8 cellular contexts compared by ENCODE assay signal in the genomic region with DNA sequence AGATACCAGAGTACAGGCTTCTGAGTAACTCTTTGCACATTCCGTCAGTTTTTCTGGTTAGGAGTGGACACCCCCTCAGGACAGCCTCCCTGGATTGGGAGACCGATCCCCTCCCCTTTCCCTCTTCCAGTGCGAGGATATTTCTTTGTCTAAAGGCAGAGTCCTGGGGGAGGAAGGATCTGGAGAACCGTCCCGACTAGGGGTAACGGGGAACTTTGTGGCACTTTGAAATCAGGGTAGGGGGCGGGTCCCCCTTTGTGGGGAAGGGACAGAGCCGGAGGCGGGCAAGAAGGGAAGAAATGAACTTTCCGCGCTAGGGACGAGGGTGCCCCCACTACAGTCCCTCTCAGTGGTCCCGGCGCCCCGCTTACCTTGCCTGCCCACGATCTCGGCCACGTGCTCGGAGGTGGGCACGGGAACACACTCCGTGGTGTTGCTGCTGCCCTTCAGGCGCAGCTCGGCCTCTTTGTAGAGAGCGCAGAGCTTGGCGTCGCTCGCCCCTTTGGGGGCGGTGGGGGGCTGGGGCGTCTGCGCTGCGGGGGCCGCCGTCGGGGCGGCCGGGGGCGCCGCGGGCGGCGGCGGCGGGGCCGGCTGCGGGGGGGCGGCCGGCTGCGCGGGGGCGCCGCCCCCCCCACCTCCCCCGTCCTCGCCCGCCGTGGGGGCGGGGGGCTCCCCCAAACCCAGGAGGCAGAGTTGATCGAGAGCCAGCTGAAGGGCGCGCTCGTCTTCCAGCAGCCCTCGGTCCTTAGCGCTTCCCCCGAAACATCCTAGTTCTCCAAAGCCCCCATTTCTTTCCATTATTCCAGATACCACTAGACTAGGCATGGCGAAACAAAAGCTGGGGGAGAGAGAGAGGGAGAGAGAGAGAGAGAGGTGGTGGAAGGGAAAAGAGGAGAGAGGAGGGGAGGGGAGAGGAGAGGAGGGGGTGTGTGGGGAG. TPM values are rescaled to one million over a fixed set of nuclear protein-coding genes. Genes with fewer than 3 reads are reported as not detected.
A peak's percentile ranks its signal among the peaks of the same experiment; 100 is the strongest.
DNase-seq lines count a peak whose midpoint lies in the region; ATAC-seq, FAIRE-seq and TF ChIP-seq lines count a peak whose summit lies in the region.

No MANE protein-coding gene starts in this region.

- TF ChIP-seq RAD21 in HepG2 (CRISPR knock-in tag; IDR thresholded peaks at IDR 0.05) = no peak

- no peak overlapping the region for H2AFZ ChIP-seq in HepG2 (ENCODE audit: low read length)

- peak overlapping the region; percentile 86 for H3K4me3 Mint-ChIP-seq in activated naive CD4-positive, alpha-beta T cell treated with anti-CD3 and anti-CD28 coated beads, Interleukin-2, amount 50 U/mL, for 24 hours
- peak overlapping the region; percentile 57 for H3K4me3 Mint-ChIP-seq in activated CD8-positive, alpha-beta T cell treated with anti-CD3 and anti-CD28 coated beads, Interleukin-2, amount 10 ng/mL, durations not matched to agents 7 days and 5 days

- POLR2A ChIA-PET in activated CD8-positive, alpha-beta T cell treated with anti-CD3 and anti-CD28 coated beads, Interleukin-2, amount 10 ng/mL, durations not matched to agents 7 days and 5 days (lab: Charles Lee) = no interaction called here
- POLR2A ChIA-PET in HepG2 (lab: Yijun Ruan, JAX) = interaction anchor here (0.5 to 1.4 kb wide), 2 partner anchors 40 to 137 kb away, joined by 3 read pairs; no protein-coding TSS in a partner anchor

- H3K4me1 ChIP-seq in HepG2 (ENCODE audit: insufficient read depth, low read length) (peaks cover 61% of the 10 kb centered on the region), uterus (no peaks in the 10 kb centered on the region)

- H3K9me3 ChIP-seq in HepG2 (ENCODE audit: low read length) (no peaks in the 10 kb centered on the region), uterus (no peaks in the 10 kb centered on the region)

- peaks cover 23% of the 10 kb centered on the region for H3K79me2 ChIP-seq in HepG2 (ENCODE audit: insufficient read depth, low read length)

- H3K27ac ChIP-seq in HepG2 (ENCODE audit: extremely low read length, insufficient read depth, low read length) = peak overlapping the region; percentile 43
- peak overlapping the region; percentile 75 to 85 for H3K27ac ChIP-seq in uterus

- H3K9ac ChIP-seq in HepG2 (ENCODE audit: insufficient read depth, low read depth, low read length) = peak overlapping the region; percentile 77

- DNase-seq in activated naive CD4-positive, alpha-beta T cell (lab: John Stamatoyannopoulos, UW) = no peak
- no peak for DNase-seq in activated CD8-positive, alpha-beta T cell treated with anti-CD3 and anti-CD28 coated beads, Interleukin-2, amount 10 ng/mL, durations not matched to agents 7 days and 5 days
- DNase-seq in HepG2 (ENCODE audit: low spot score) = no peak
- DNase-seq in uterus = no peak
- DNase-seq in DMS114 treated with DMSO at 0.1 percent for 48 hours (lab: John Stamatoyannopoulos, UW; ENCODE audit: unreplicated experiment) = no peak

- peaks cover 15% of the 10 kb centered on the region for H3K4me1 Mint-ChIP-seq in activated naive CD4-positive, alpha-beta T cell treated with anti-CD3 and anti-CD28 coated beads, Interleukin-2, amount 50 U/mL, for 24 hours
- H3K4me1 Mint-ChIP-seq in activated CD8-positive, alpha-beta T cell treated with anti-CD3 and anti-CD28 coated beads, Interleukin-2, amount 10 ng/mL, durations not matched to agents 7 days and 5 days (ENCODE audit: low read depth) = peaks cover 7% of the 10 kb centered on the region

- in situ Hi-C loops in HepG2 (cut with HindIII; ENCODE audit: extremely low pct_ligation_motif_present, low pct_unique_long_range_greater_than_20kb) = no loop called here

- TF ChIP-seq POLR2A in HepG2 (IDR thresholded peaks at IDR 0.05; ENCODE audit: insufficient read depth in 1 of 2, low read depth in 2 of 2, low read length in 2 of 2) (no peak), uterus (IDR thresholded peaks at IDR 0.05) (no peak)

- CTCF ChIA-PET in activated CD8-positive, alpha-beta T cell treated with anti-CD3 and anti-CD28 coated beads, Interleukin-2, amount 10 ng/mL, durations not matched to agents 7 days and 5 days (lab: Charles Lee) = no interaction called here
- CTCF ChIA-PET in HepG2 (lab: Yijun Ruan, JAX; ENCODE audit: low intra/inter-chr PET ratio, low total read pairs) = no interaction called here

- 4% methylated on average over 22 of the region's 64 CpGs for WGBS in HepG2 (ENCODE audit: low lambda C conversion rate)

- H3K36me3 ChIP-seq in HepG2 (replicated peaks in 1 of 2; ENCODE audit: control insufficient read depth in 1 of 2, insufficient read depth in 2 of 2, low read length in 2 of 2) = peaks cover 3 to 7% of the 10 kb centered on the region in 2 experiments; a peak in 3 of 5 replicates
- no peaks in the 10 kb centered on the region for H3K36me3 ChIP-seq in uterus

- intact Hi-C loops in HepG2 (cut with micrococcal nuclease; ENCODE audit: unreplicated experiment) = loop anchor here (5.0 kb wide), 1 partner anchor 954 kb away; a partner anchor contains a TSS
- intact Hi-C loops in uterus (cut with DNase I; ENCODE audit: low total_unique reads) = no loop called here

- H3K4me3 ChIP-seq in HepG2 (replicated peaks in 1 of 3; ENCODE audit: insufficient read depth in 1 of 3, low read depth in 2 of 3, low read length in 3 of 3) (peak overlapping the region; percentile 88 to 94 (median 89)), uterus (peak overlapping the region; percentile 79 to 97)

- FAIRE-seq in HepG2 (lab: Jason Lieb, UNC) = no peak

- H3K9me3 Mint-ChIP-seq in activated naive CD4-positive, alpha-beta T cell treated with anti-CD3 and anti-CD28 coated beads, Interleukin-2, amount 50 U/mL, for 24 hours = no peaks in the 10 kb centered on the region
- H3K9me3 Mint-ChIP-seq in activated CD8-positive, alpha-beta T cell treated with anti-CD3 and anti-CD28 coated beads, Interleukin-2, amount 10 ng/mL, durations not matched to agents 7 days and 5 days (ENCODE audit: insufficient read depth) = no peaks in the 10 kb centered on the region

- H3K4me2 ChIP-seq in HepG2 (ENCODE audit: low read depth, low read length) = peak overlapping the region; percentile 97

- peaks cover 7% of the 10 kb centered on the region for H3K27me3 Mint-ChIP-seq in activated naive CD4-positive, alpha-beta T cell treated with anti-CD3 and anti-CD28 coated beads, Interleukin-2, amount 50 U/mL, for 24 hours
- peaks cover 57% of the 10 kb centered on the region for H3K27me3 Mint-ChIP-seq in activated CD8-positive, alpha-beta T cell treated with anti-CD3 and anti-CD28 coated beads, Interleukin-2, amount 10 ng/mL, durations not matched to agents 7 days and 5 days (ENCODE audit: low read depth)

- no peak for TF ChIP-seq CTCF in HepG2 (CRISPR knock-in tag; IDR thresholded peaks at IDR 0.05)
- TF ChIP-seq CTCF in uterus (IDR thresholded peaks at IDR 0.05) = no peak

- H4K20me1 ChIP-seq in HepG2 (ENCODE audit: insufficient read depth, low read length) = peaks cover 2% of the 10 kb centered on the region; the same call in 1 of the 2 replicates

- no TSS peak for BruUV-seq in HepG2 (replicated peaks; lab: Mats Ljungman, UMichigan)

- H3K27ac Mint-ChIP-seq in activated naive CD4-positive, alpha-beta T cell treated with anti-CD3 and anti-CD28 coated beads, Interleukin-2, amount 50 U/mL, for 24 hours = no peak overlapping the region
- H3K27ac Mint-ChIP-seq in activated CD8-positive, alpha-beta T cell treated with anti-CD3 and anti-CD28 coated beads, Interleukin-2, amount 10 ng/mL, durations not matched to agents 7 days and 5 days = no peak overlapping the region

- H3K27me3 ChIP-seq in HepG2 (ENCODE audit: control insufficient read depth in 1 of 2, insufficient read depth in 2 of 2, low read length in 2 of 2) = no peaks in the 10 kb centered on the region; a peak in 1 of 5 replicates
- H3K27me3 ChIP-seq in uterus = no peaks in the 10 kb centered on the region

- ATAC-seq in activated CD8-positive, alpha-beta T cell treated with anti-CD3 and anti-CD28 coated beads, Interleukin-2, amount 10 ng/mL, durations not matched to agents 7 days and 5 days = no peak
- ATAC-seq in HepG2 (no peak), HG03025 (IDR thresholded peaks at IDR 0.05; ENCODE audit: low FRiP score, unreplicated experiment) (no peak), HG02588 (IDR thresholded peaks at IDR 0.05; ENCODE audit: unreplicated experiment) (no peak)

- no peaks in the 10 kb centered on the region for H3K36me3 Mint-ChIP-seq in activated naive CD4-positive, alpha-beta T cell treated with anti-CD3 and anti-CD28 coated beads, Interleukin-2, amount 50 U/mL, for 24 hours
- no peaks in the 10 kb centered on the region for H3K36me3 Mint-ChIP-seq in activated CD8-positive, alpha-beta T cell treated with anti-CD3 and anti-CD28 coated beads, Interleukin-2, amount 10 ng/mL, durations not matched to agents 7 days and 5 days (ENCODE audit: low read depth)

- no peak for TF ChIP-seq EP300 in HepG2 (IDR thresholded peaks at IDR 0.05; ENCODE audit: low read depth in 2 of 2, low read length in 2 of 2)
- TF ChIP-seq EP300 in HepG2 (CRISPR knock-in tag; IDR thresholded peaks at IDR 0.05; ENCODE audit: borderline replicate concordance) = no peak

RNA-seq across cellular contexts. Expression of a gene that starts 0.8 kb away (rescaled TPM):
- total RNA-seq in activated CD8-positive, alpha-beta T cell treated with anti-CD3 and anti-CD28 coated beads, Interleukin-2, amount 10 ng/mL, durations not matched to agents 7 days and 5 days = under 1 TPM; 0.05 TPM
- total RNA-seq in HepG2 (2016; rRNA removed; fragmentation: Illumina TruSeq; extraction: Trizol) = 7.6 TPM in 2 replicates
- total RNA-seq in HepG2 (2016; cell fraction: cytosol; rRNA removed; fragmentation: Illumina TruSeq; extraction: Trizol; ENCODE audit: low read depth) = 1.4 and 2.5 TPM in 2 replicates
- total RNA-seq in HepG2 (2016; cell fraction: insoluble cytoplasmic fraction; rRNA removed; fragmentation: Illumina TruSeq; extraction: Trizol) = 5.3 and 7.9 TPM in 2 replicates
- total RNA-seq in HepG2 (2016; cell fraction: membrane; rRNA removed; fragmentation: Illumina TruSeq; extraction: Trizol) = 4.5 and 7.8 TPM in 2 replicates
- 6.2 and 7.5 TPM in 2 replicates for total RNA-seq in HepG2 (2016; cell fraction: nucleus; rRNA removed; fragmentation: Illumina TruSeq; extraction: Trizol)
- polyA plus RNA-seq in HepG2 (2011; rRNA removed) = 9.0 and 9.1 TPM in 2 replicates
- 7.3 and 8.1 TPM in 2 replicates for polyA plus RNA-seq in HepG2 (2011; cell fraction: cytosol; rRNA removed)
- polyA plus RNA-seq in HepG2 (2011; cell fraction: nucleus; rRNA removed) = 11.9 and 12.9 TPM in 2 replicates
- 4.3 and 9.1 TPM in 2 replicates for polyA plus RNA-seq in HepG2 (2012)
- polyA plus RNA-seq in HepG2 (2016; cell fraction: cytosol; fragmentation: Illumina TruSeq; extraction: Trizol; ENCODE audit: low read depth) = 2.9 and 3.3 TPM in 2 replicates
- polyA plus RNA-seq in HepG2 (2016; cell fraction: insoluble cytoplasmic fraction; fragmentation: Illumina TruSeq; extraction: Trizol; ENCODE audit: low read depth) = 10.7 and 11.1 TPM in 2 replicates
- polyA plus RNA-seq in HepG2 (2016; cell fraction: membrane; fragmentation: Illumina TruSeq; extraction: Trizol; ENCODE audit: low read depth) = 4.7 and 6.0 TPM in 2 replicates
- polyA plus RNA-seq in HepG2 (2016; cell fraction: nucleus; fragmentation: Illumina TruSeq; extraction: Trizol; ENCODE audit: insufficient read depth, low read depth) = 14.7 and 15.4 TPM in 2 replicates
- 2.3 and 13.0 TPM in 2 replicates for polyA minus RNA-seq in HepG2 (2011; rRNA and poly(A)+ RNA removed; ENCODE audit: low replicate concordance)
- 10.6 and 11.8 TPM in 2 replicates for polyA minus RNA-seq in HepG2 (2011; cell fraction: cytosol; rRNA and poly(A)+ RNA removed)
- polyA minus RNA-seq in HepG2 (2011; cell fraction: nucleus; rRNA and poly(A)+ RNA removed) = 4.1 and 6.2 TPM in 2 replicates
- total RNA-seq in uterus = 10 to 100 TPM in 1 of 4 donors, 1 to 10 TPM in 1, under 1 TPM in 2; 0.29 to 13.3 (median 2.0) TPM

RNA-seq across cellular contexts. Expression of a gene that starts 20.5 kb away (rescaled TPM):
- total RNA-seq in activated CD8-positive, alpha-beta T cell treated with anti-CD3 and anti-CD28 coated beads, Interleukin-2, amount 10 ng/mL, durations not matched to agents 7 days and 5 days = under 1 TPM in 1 of 2 experiments, not detected in 1; 0.50 TPM
- 0.20 TPM in 1 of 2 replicates, not detected in the other for total RNA-seq in HepG2 (2016; rRNA removed; fragmentation: Illumina TruSeq; extraction: Trizol)
- total RNA-seq in HepG2 (2016; cell fraction: cytosol; rRNA removed; fragmentation: Illumina TruSeq; extraction: Trizol; ENCODE audit: low read depth) = not detected in 2 replicates
- 0.17 TPM in 1 of 2 replicates, not detected in the other for total RNA-seq in HepG2 (2016; cell fraction: insoluble cytoplasmic fraction; rRNA removed; fragmentation: Illumina TruSeq; extraction: Trizol)
- 0.17 TPM in 1 of 2 replicates, not detected in the other for total RNA-seq in HepG2 (2016; cell fraction: membrane; rRNA removed; fragmentation: Illumina TruSeq; extraction: Trizol)
- not detected in 2 replicates for total RNA-seq in HepG2 (2016; cell fraction: nucleus; rRNA removed; fragmentation: Illumina TruSeq; extraction: Trizol)
- 0.12 and 0.22 TPM in 2 replicates for polyA plus RNA-seq in HepG2 (2011; rRNA removed)
- polyA plus RNA-seq in HepG2 (2011; cell fraction: cytosol; rRNA removed) = 0.12 and 0.21 TPM in 2 replicates
- 0.33 and 0.37 TPM in 2 replicates for polyA plus RNA-seq in HepG2 (2011; cell fraction: nucleus; rRNA removed)
- 0.33 and 0.34 TPM in 2 replicates for polyA plus RNA-seq in HepG2 (2012)
- polyA plus RNA-seq in HepG2 (2016; cell fraction: cytosol; fragmentation: Illumina TruSeq; extraction: Trizol; ENCODE audit: low read depth) = not detected in 2 replicates
- polyA plus RNA-seq in HepG2 (2016; cell fraction: insoluble cytoplasmic fraction; fragmentation: Illumina TruSeq; extraction: Trizol; ENCODE audit: low read depth) = not detected in 2 replicates
- not detected in 2 replicates for polyA plus RNA-seq in HepG2 (2016; cell fraction: membrane; fragmentation: Illumina TruSeq; extraction: Trizol; ENCODE audit: low read depth)
- polyA plus RNA-seq in HepG2 (2016; cell fraction: nucleus; fragmentation: Illumina TruSeq; extraction: Trizol; ENCODE audit: insufficient read depth, low read depth) = not detected in 2 replicates
- polyA minus RNA-seq in HepG2 (2011; rRNA and poly(A)+ RNA removed; ENCODE audit: low replicate concordance) = not detected in 2 replicates
- polyA minus RNA-seq in HepG2 (2011; cell fraction: cytosol; rRNA and poly(A)+ RNA removed) = not detected in 2 replicates
- polyA minus RNA-seq in HepG2 (2011; cell fraction: nucleus; rRNA and poly(A)+ RNA removed) = not detected in 2 replicates
- 1 to 10 TPM in 2 of 4 donors, not detected in 2; 5.0 to 5.5 TPM for total RNA-seq in uterus

RNA-seq across cellular contexts. Expression of a gene that starts 26.9 kb away (rescaled TPM):
- 10 to 100 TPM; 72.4 to 74.1 TPM for total RNA-seq in activated CD8-positive, alpha-beta T cell treated with anti-CD3 and anti-CD28 coated beads, Interleukin-2, amount 10 ng/mL, durations not matched to agents 7 days and 5 days
- total RNA-seq in HepG2 (2016; rRNA removed; fragmentation: Illumina TruSeq; extraction: Trizol) (66.4 and 84.0 TPM in 2 replicates), uterus (10 to 100 TPM; 17.3 to 97.6 (median 38.1) TPM)
- 39.6 and 58.1 TPM in 2 replicates for total RNA-seq in HepG2 (2016; cell fraction: cytosol; rRNA removed; fragmentation: Illumina TruSeq; extraction: Trizol; ENCODE audit: low read depth)
- 68.2 and 78.9 TPM in 2 replicates for total RNA-seq in HepG2 (2016; cell fraction: insoluble cytoplasmic fraction; rRNA removed; fragmentation: Illumina TruSeq; extraction: Trizol)
- 45.1 and 68.3 TPM in 2 replicates for total RNA-seq in HepG2 (2016; cell fraction: membrane; rRNA removed; fragmentation: Illumina TruSeq; extraction: Trizol)
- total RNA-seq in HepG2 (2016; cell fraction: nucleus; rRNA removed; fragmentation: Illumina TruSeq; extraction: Trizol) = 22.4 and 23.2 TPM in 2 replicates
- 36.5 and 44.9 TPM in 2 replicates for polyA plus RNA-seq in HepG2 (2011; rRNA removed)
- 45.1 and 65.7 TPM in 2 replicates for polyA plus RNA-seq in HepG2 (2011; cell fraction: cytosol; rRNA removed)
- 14.0 and 16.2 TPM in 2 replicates for polyA plus RNA-seq in HepG2 (2011; cell fraction: nucleus; rRNA removed)
- polyA plus RNA-seq in HepG2 (2012) = 28.1 and 35.0 TPM in 2 replicates
- polyA plus RNA-seq in HepG2 (2016; cell fraction: cytosol; fragmentation: Illumina TruSeq; extraction: Trizol; ENCODE audit: low read depth) = 49.1 and 78.5 TPM in 2 replicates
- polyA plus RNA-seq in HepG2 (2016; cell fraction: insoluble cytoplasmic fraction; fragmentation: Illumina TruSeq; extraction: Trizol; ENCODE audit: low read depth) = 91.2 and 98.7 TPM in 2 replicates
- polyA plus RNA-seq in HepG2 (2016; cell fraction: membrane; fragmentation: Illumina TruSeq; extraction: Trizol; ENCODE audit: low read depth) = 42.8 and 62.9 TPM in 2 replicates
- polyA plus RNA-seq in HepG2 (2016; cell fraction: nucleus; fragmentation: Illumina TruSeq; extraction: Trizol; ENCODE audit: insufficient read depth, low read depth) = 45.4 and 50.6 TPM in 2 replicates
- polyA minus RNA-seq in HepG2 (2011; rRNA and poly(A)+ RNA removed; ENCODE audit: low replicate concordance) = 18.1 and 65.8 TPM in 2 replicates
- polyA minus RNA-seq in HepG2 (2011; cell fraction: cytosol; rRNA and poly(A)+ RNA removed) = 8.4 and 8.6 TPM in 2 replicates
- 6.3 and 9.4 TPM in 2 replicates for polyA minus RNA-seq in HepG2 (2011; cell fraction: nucleus; rRNA and poly(A)+ RNA removed)

RNA-seq across cellular contexts. Expression of a gene that starts 27.8 kb away (rescaled TPM):
- total RNA-seq in activated CD8-positive, alpha-beta T cell treated with anti-CD3 and anti-CD28 coated beads, Interleukin-2, amount 10 ng/mL, durations not matched to agents 7 days and 5 days = 10 to 100 TPM; 32.8 to 33.3 TPM
- total RNA-seq in HepG2 (2016; rRNA removed; fragmentation: Illumina TruSeq; extraction: Trizol) (31.5 and 33.2 TPM in 2 replicates), uterus (10 to 100 TPM in 2 of 4 donors, 1 to 10 TPM in 2; 2.6 to 47.0 (median 12.8) TPM)
- total RNA-seq in HepG2 (2016; cell fraction: cytosol; rRNA removed; fragmentation: Illumina TruSeq; extraction: Trizol; ENCODE audit: low read depth) = 20.1 and 22.6 TPM in 2 replicates
- 29.3 and 31.9 TPM in 2 replicates for total RNA-seq in HepG2 (2016; cell fraction: insoluble cytoplasmic fraction; rRNA removed; fragmentation: Illumina TruSeq; extraction: Trizol)
- total RNA-seq in HepG2 (2016; cell fraction: membrane; rRNA removed; fragmentation: Illumina TruSeq; extraction: Trizol) = 26.2 and 29.2 TPM in 2 replicates
- total RNA-seq in HepG2 (2016; cell fraction: nucleus; rRNA removed; fragmentation: Illumina TruSeq; extraction: Trizol) = 21.0 and 23.5 TPM in 2 replicates
- polyA plus RNA-seq in HepG2 (2011; rRNA removed) = 39.8 and 42.0 TPM in 2 replicates
- 29.0 and 30.8 TPM in 2 replicates for polyA plus RNA-seq in HepG2 (2011; cell fraction: cytosol; rRNA removed)
- polyA plus RNA-seq in HepG2 (2011; cell fraction: nucleus; rRNA removed) = 55.5 and 56.3 TPM in 2 replicates
- polyA plus RNA-seq in HepG2 (2012) = 24.3 and 30.2 TPM in 2 replicates
- 6.2 and 6.6 TPM in 2 replicates for polyA plus RNA-seq in HepG2 (2016; cell fraction: cytosol; fragmentation: Illumina TruSeq; extraction: Trizol; ENCODE audit: low read depth)
- 36.9 and 41.7 TPM in 2 replicates for polyA plus RNA-seq in HepG2 (2016; cell fraction: insoluble cytoplasmic fraction; fragmentation: Illumina TruSeq; extraction: Trizol; ENCODE audit: low read depth)
- 19.4 and 20.1 TPM in 2 replicates for polyA plus RNA-seq in HepG2 (2016; cell fraction: membrane; fragmentation: Illumina TruSeq; extraction: Trizol; ENCODE audit: low read depth)
- polyA plus RNA-seq in HepG2 (2016; cell fraction: nucleus; fragmentation: Illumina TruSeq; extraction: Trizol; ENCODE audit: insufficient read depth, low read depth) = 54.4 and 62.1 TPM in 2 replicates
- polyA minus RNA-seq in HepG2 (2011; rRNA and poly(A)+ RNA removed; ENCODE audit: low replicate concordance) = 59.1 and 110 TPM in 2 replicates
- polyA minus RNA-seq in HepG2 (2011; cell fraction: cytosol; rRNA and poly(A)+ RNA removed) = 20.7 and 24.4 TPM in 2 replicates
- 14.0 and 20.0 TPM in 2 replicates for polyA minus RNA-seq in HepG2 (2011; cell fraction: nucleus; rRNA and poly(A)+ RNA removed)

RNA-seq across cellular contexts. Expression of a gene that starts 33.1 kb away (rescaled TPM):
- total RNA-seq in activated CD8-positive, alpha-beta T cell treated with anti-CD3 and anti-CD28 coated beads, Interleukin-2, amount 10 ng/mL, durations not matched to agents 7 days and 5 days = 10 to 100 TPM in 1 of 2 experiments, 1 to 10 TPM in 1; 8.5 to 10.3 TPM
- total RNA-seq in HepG2 (2016; rRNA removed; fragmentation: Illumina TruSeq; extraction: Trizol) (190 and 225 TPM in 2 replicates), uterus (100 to 1,000 TPM; 245 to 533 (median 373) TPM)
- total RNA-seq in HepG2 (2016; cell fraction: cytosol; rRNA removed; fragmentation: Illumina TruSeq; extraction: Trizol; ENCODE audit: low read depth) = 16.7 and 20.3 TPM in 2 replicates
- total RNA-seq in HepG2 (2016; cell fraction: insoluble cytoplasmic fraction; rRNA removed; fragmentation: Illumina TruSeq; extraction: Trizol) = 150 and 214 TPM in 2 replicates
- total RNA-seq in HepG2 (2016; cell fraction: membrane; rRNA removed; fragmentation: Illumina TruSeq; extraction: Trizol) = 22.8 and 26.6 TPM in 2 replicates
- 106 and 117 TPM in 2 replicates for total RNA-seq in HepG2 (2016; cell fraction: nucleus; rRNA removed; fragmentation: Illumina TruSeq; extraction: Trizol)
- polyA plus RNA-seq in HepG2 (2011; rRNA removed) = 107 and 110 TPM in 2 replicates
- 79.6 and 122 TPM in 2 replicates for polyA plus RNA-seq in HepG2 (2011; cell fraction: cytosol; rRNA removed)
- 236 and 366 TPM in 2 replicates for polyA plus RNA-seq in HepG2 (2011; cell fraction: nucleus; rRNA removed)
- 86.7 and 101 TPM in 2 replicates for polyA plus RNA-seq in HepG2 (2012)
- 11.1 and 13.2 TPM in 2 replicates for polyA plus RNA-seq in HepG2 (2016; cell fraction: cytosol; fragmentation: Illumina TruSeq; extraction: Trizol; ENCODE audit: low read depth)
- polyA plus RNA-seq in HepG2 (2016; cell fraction: insoluble cytoplasmic fraction; fragmentation: Illumina TruSeq; extraction: Trizol; ENCODE audit: low read depth) = 143 and 179 TPM in 2 replicates
- polyA plus RNA-seq in HepG2 (2016; cell fraction: membrane; fragmentation: Illumina TruSeq; extraction: Trizol; ENCODE audit: low read depth) = 12.6 and 16.9 TPM in 2 replicates
- 177 and 182 TPM in 2 replicates for polyA plus RNA-seq in HepG2 (2016; cell fraction: nucleus; fragmentation: Illumina TruSeq; extraction: Trizol; ENCODE audit: insufficient read depth, low read depth)
- polyA minus RNA-seq in HepG2 (2011; rRNA and poly(A)+ RNA removed; ENCODE audit: low replicate concordance) = 159 and 307 TPM in 2 replicates
- polyA minus RNA-seq in HepG2 (2011; cell fraction: cytosol; rRNA and poly(A)+ RNA removed) = 120 and 130 TPM in 2 replicates
- 67.7 and 70.4 TPM in 2 replicates for polyA minus RNA-seq in HepG2 (2011; cell fraction: nucleus; rRNA and poly(A)+ RNA removed)
